ENCODE assay signal across 8 cellular contexts in the genomic region with DNA sequence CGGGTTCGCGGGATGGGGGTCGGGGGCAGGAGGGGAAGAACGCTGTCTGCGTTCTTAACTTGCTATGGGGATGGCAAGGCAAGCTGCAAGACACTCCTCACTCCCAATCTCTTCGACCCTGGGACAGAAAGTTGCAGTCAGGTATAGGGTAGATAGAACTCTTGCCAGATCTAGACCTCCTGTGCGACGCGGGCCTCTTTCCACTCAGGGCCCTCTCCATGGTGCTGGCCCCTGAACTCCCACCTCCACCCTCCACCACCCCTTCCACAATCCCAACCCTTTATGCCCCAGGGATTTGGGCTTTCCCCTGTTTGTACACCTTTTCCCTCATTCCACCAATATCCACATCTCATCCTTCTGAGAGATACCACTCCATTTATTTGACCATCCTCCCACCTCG. TPM values are rescaled to one million over a fixed set of nuclear protein-coding genes. Genes with fewer than 3 reads are reported as not detected.
A peak's percentile ranks its signal among the peaks of the same experiment; 100 is the strongest.
DNase-seq lines count a peak whose midpoint lies in the region; ATAC-seq and TF ChIP-seq lines count a peak whose summit lies in the region.

No MANE protein-coding gene starts in this region.

- H3K36me3 ChIP-seq in HUES48 (ENCODE audit: control insufficient read depth, insufficient read depth, low read length): peaks cover 9% of the 10 kb centered on the region
- H3K36me3 ChIP-seq in brain microvascular endothelial cell (replicated peaks): no peaks in the 10 kb centered on the region

- DNase-seq in brain microvascular endothelial cell: no peak
- no peak for DNase-seq in mesothelial cell of epicardium (ENCODE audit: low spot score in 2 of 2, unreplicated experiment in 2 of 2)
- no peak for DNase-seq in NCI-H345 treated with DMSO at 0.1 percent for 48 hours (lab: John Stamatoyannopoulos, UW; ENCODE audit: unreplicated experiment)
- DNase-seq in HPDE6-E6E7 (ENCODE audit: extremely low spot score): no peak
- DNase-seq in activated CD4-positive, CD25-positive, alpha-beta regulatory T cell (lab: John Stamatoyannopoulos, UW): no peak

- H3K4me1 Mint-ChIP-seq in mesothelial cell of epicardium: peaks cover 32% of the 10 kb centered on the region

- H3K9me3 ChIP-seq in HUES48 (ENCODE audit: control insufficient read depth, insufficient read depth, low read length): no peaks in the 10 kb centered on the region

- peaks cover 4% of the 10 kb centered on the region for H3K36me3 Mint-ChIP-seq in mesothelial cell of epicardium

- in situ Hi-C loops in brain microvascular endothelial cell (cut with HindIII; ENCODE audit: low pct_ligation_motif_present, low sequenced_read_pairs): no loop called here

- peak overlapping the region; percentile 98 for H3K27ac ChIP-seq in 22Rv1
- no peak overlapping the region for H3K27ac ChIP-seq in HUES48 (ENCODE audit: low read depth, low read length)
- H3K27ac ChIP-seq in brain microvascular endothelial cell: no peak overlapping the region

- H3K4me3 Mint-ChIP-seq in mesothelial cell of epicardium: peak overlapping the region; percentile 77

- no peak for ATAC-seq in HG03469 (IDR thresholded peaks at IDR 0.05; ENCODE audit: unreplicated experiment)

- no peak for TF ChIP-seq CTCF in 22Rv1 (IDR thresholded peaks at IDR 0.05)
- TF ChIP-seq CTCF in brain microvascular endothelial cell (IDR thresholded peaks at IDR 0.05; ENCODE audit: low read depth, low read length, missing control alignments): no peak
- TF ChIP-seq CTCF in mesothelial cell of epicardium (IDR thresholded peaks at IDR 0.05; ENCODE audit: unreplicated experiment): no peak

- H3K4me3 ChIP-seq in HUES48 (ENCODE audit: low read depth, low read length) (peak overlapping the region; percentile 73), brain microvascular endothelial cell (ENCODE audit: low read depth, low read length) (peak overlapping the region; percentile 77)

- no peaks in the 10 kb centered on the region for H3K27me3 Mint-ChIP-seq in mesothelial cell of epicardium (ENCODE audit: low read depth)

- peaks cover 20% of the 10 kb centered on the region for H3K4me1 ChIP-seq in HUES48 (ENCODE audit: control insufficient read depth, insufficient read depth, low read length)

- no peaks in the 10 kb centered on the region for H3K27me3 ChIP-seq in HUES48 (ENCODE audit: control insufficient read depth, insufficient read depth, low read length)
- no peaks in the 10 kb centered on the region for H3K27me3 ChIP-seq in brain microvascular endothelial cell (replicated peaks)

- H3K27ac Mint-ChIP-seq in mesothelial cell of epicardium: peak overlapping the region; percentile 72

- H3K9me3 Mint-ChIP-seq in mesothelial cell of epicardium: no peaks in the 10 kb centered on the region

- no peak overlapping the region; the same call in 1 of the 2 replicates for H3K9ac ChIP-seq in HUES48 (ENCODE audit: low read depth, low read length)

RNA-seq across cellular contexts. Expression of gene NABP2, which starts 0.8 kb away (rescaled TPM):
- total RNA-seq in mesothelial cell of epicardium: 23.5 to 24.4 TPM (median 23.7 TPM) in 3 replicates

RNA-seq across cellular contexts. Expression of gene RNF41, which starts 3.2 kb away (rescaled TPM):
- total RNA-seq in mesothelial cell of epicardium: 47.1 to 49.6 TPM (median 48.1 TPM) in 3 replicates

RNA-seq across cellular contexts. Expression of gene SLC39A5, which starts 4.9 kb away (rescaled TPM):
- total RNA-seq in mesothelial cell of epicardium: 0.76 to 1.3 TPM (median 1.1 TPM) in 3 replicates

RNA-seq across cellular contexts. Expression of gene ANKRD52, which starts 33.2 kb away (rescaled TPM):
- 60.7 to 63.2 TPM (median 63.1 TPM) in 3 replicates for total RNA-seq in mesothelial cell of epicardium

RNA-seq across cellular contexts. Expression of gene SMARCC2, which starts 35.7 kb away (rescaled TPM):
- 158 to 177 TPM (median 171 TPM) in 3 replicates for total RNA-seq in mesothelial cell of epicardium
